Comparison of ENCODE assay signal across 8 cellular contexts in the genomic region with DNA sequence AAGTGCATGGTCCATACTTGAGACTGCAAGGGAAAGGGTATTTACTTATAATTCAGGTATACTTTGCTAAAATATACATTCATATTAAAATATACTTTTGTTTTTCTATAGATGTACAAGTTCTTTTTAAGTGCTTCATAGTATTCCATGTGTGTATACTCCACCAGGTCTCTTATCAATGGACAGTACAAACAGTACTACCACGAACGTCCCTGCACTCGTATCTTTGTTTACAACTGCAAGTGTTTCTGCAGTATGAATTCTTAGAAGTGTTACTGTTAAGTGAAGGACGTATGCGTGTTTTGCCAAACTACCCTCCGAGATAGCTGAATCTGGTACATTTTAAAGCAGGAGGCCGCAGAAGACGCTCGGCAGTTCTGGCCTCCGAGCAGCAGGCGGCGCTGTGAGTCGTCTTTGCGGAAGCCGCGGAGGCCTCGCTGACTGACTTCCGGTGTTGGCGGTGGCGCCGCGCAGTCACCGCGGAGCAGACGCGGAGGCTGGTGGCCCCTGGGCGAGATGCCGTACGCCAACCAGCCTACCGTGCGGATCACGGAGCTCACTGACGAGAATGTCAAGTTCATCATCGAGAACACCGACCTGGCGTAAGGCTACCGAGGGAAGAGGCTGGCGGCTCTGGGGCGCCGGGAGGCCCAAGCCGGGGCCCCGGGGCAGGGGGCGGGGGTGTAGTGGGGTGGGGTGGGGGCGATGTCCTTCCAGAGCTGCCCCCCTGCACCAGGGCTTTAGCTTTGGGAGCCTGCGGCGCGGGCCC. TPM values are rescaled to one million over a fixed set of nuclear protein-coding genes. Genes with fewer than 3 reads are reported as not detected.
DNase-seq lines count a peak whose midpoint lies in the region; ATAC-seq, FAIRE-seq and TF ChIP-seq lines count a peak whose summit lies in the region.

POLR2C (plus strand) TSS at position 471 of the 769 bp plus-strand sequence; CDS start at position 517, 46 bp downstream.

- no peak for FAIRE-seq in kidney (lab: Jason Lieb, UNC)

- DNase-seq in AG08395 (ENCODE audit: low spot score): peak; percentile 91
- DNase-seq in NCI-H226: peak; percentile 66
- DNase-seq in activated CD4-positive, CD25-positive, alpha-beta regulatory T cell treated with anti-CD3 and anti-CD28 coated beads, Interleukin-2, amount 50 U/mL, for 16 hours (ENCODE audit: low read depth, low spot score): peak; percentile 89
- DNase-seq in central memory CD4-positive, alpha-beta T cell: peak; percentile 87
- DNase-seq in kidney: peak; percentile 94
- DNase-seq in stimulated activated CD4-positive, alpha-beta T cell treated with anti-CD3 and anti-CD28 coated beads, Interleukin-15, amount 100 ng/mL, for 24 hours: peak; percentile 94

- peak within 1 kb of the TSS; percentile 86 to 90 for H3K9ac ChIP-seq in kidney (ENCODE audit: low read length in 2 of 2)

- H3K4me1 ChIP-seq in kidney (ENCODE audit: control insufficient read depth in 1 of 2, insufficient read depth in 1 of 2, low read depth in 1 of 2, low read length in 2 of 2): peaks cover 4 to 19% of the 10 kb centered on the region in 2 donors

- H3K36me3 ChIP-seq in kidney (ENCODE audit: control insufficient read depth in 1 of 2, insufficient read depth in 2 of 2, low read length in 2 of 2): peaks cover 46 to 59% of the 10 kb centered on the region in 2 donors

- peak; percentile 95 for TF ChIP-seq CTCF in kidney (IDR thresholded peaks at IDR 0.05; ENCODE audit: borderline replicate concordance, extremely low read depth, insufficient read depth)

- no peaks in the 10 kb centered on the region for H3K9me3 ChIP-seq in kidney (ENCODE audit: control insufficient read depth in 1 of 2, low read length in 2 of 2)

- H3K4me3 ChIP-seq in kidney (ENCODE audit: low read length in 2 of 2): peak within 1 kb of the TSS; percentile 76 to 92

- peak within 1 kb of the TSS; percentile 51 to 71 for H3K27ac ChIP-seq in kidney (ENCODE audit: low read depth in 2 of 2, low read length in 2 of 2)

- peak; percentile 85 for ATAC-seq in GM18861 (IDR thresholded peaks at IDR 0.05; ENCODE audit: unreplicated experiment)
- peak; percentile 85 for ATAC-seq in HG03103 (IDR thresholded peaks at IDR 0.05; ENCODE audit: low read depth, unreplicated experiment)

- intact Hi-C loops in kidney (cut with DNase I): no loop called here

RNA-seq across cellular contexts. Expression of gene POLR2C, which starts in this region (rescaled TPM):
- 58.9 TPM for total RNA-seq in kidney
- 68.9 TPM for polyA plus RNA-seq in kidney (ENCODE audit: insufficient read depth, low read depth, low replicate concordance)

Comparison
In these comparisons a context has a peak if more than half of its experiments do, and no peak if none do; other contexts are left out.
1. Peak in every context shown above with its lines: DNase-seq, ATAC-seq, H3K4me3 ChIP-seq and H3K27ac ChIP-seq.